8 cellular contexts compared by ENCODE assay signal in genomic region chr17:75720656-75721462, GRCh38. TPM values are rescaled to one million over a fixed set of nuclear protein-coding genes. Genes with fewer than 3 reads are reported as not detected.
A peak's percentile ranks its signal among the peaks of the same experiment; 100 is the strongest.
DNase-seq lines count a peak whose midpoint lies in the region; ATAC-seq, FAIRE-seq and TF ChIP-seq lines count a peak whose summit lies in the region.

ITGB4 (plus strand) TSS chr17:75721459; CDS start chr17:75724704, 3,245 bp downstream.

- dilution Hi-C loops in keratinocyte (cut with MboI; ENCODE audit: extremely low pct_ligation_motif_present, low sequenced_read_pairs): loop anchor here (10.0 kb wide), 1 partner anchor 46 kb away; no protein-coding TSS in a partner anchor

- H3K36me3 ChIP-seq in GM12878 (ENCODE audit: control insufficient read depth in 2 of 2, insufficient read depth in 2 of 2, low read length in 1 of 2) (no peaks in the 10 kb centered on the region), keratinocyte (ENCODE audit: control insufficient read depth in 2 of 2, extremely low read depth in 1 of 2, insufficient read depth in 2 of 2, low read length in 2 of 2) (peaks cover 20 to 41% of the 10 kb centered on the region in 2 experiments)

- 8% methylated on average over 42 of the region's 70 CpGs for WGBS in GM12878 (ENCODE audit: insufficient coverage, insufficient replicate concordance, low lambda C conversion rate, missing lambda C conversion rate)

- H2AFZ ChIP-seq in GM12878 (ENCODE audit: control insufficient read depth, low read depth, low read length) (peak within 1 kb of the TSS; percentile 58), keratinocyte (ENCODE audit: control insufficient read depth, low read length) (peak within 1 kb of the TSS; percentile 47)

- TF ChIP-seq CTCF in GM12878 (IDR thresholded peaks at IDR 0.05 in 2 of 3, conservative IDR thresholded peaks at IDR 0.05 in 1 of 3; ENCODE audit: control insufficient read depth in 2 of 3, extremely low read depth in 1 of 3, insufficient read depth in 1 of 3, low read depth in 3 of 3, low read length in 3 of 3) (0 out of 6 replicates have a peak, but pooled peaks of 1 of the 3 experiments have one; percentile 2), keratinocyte (optimal IDR thresholded peaks at IDR 0.05 in 1 of 3, IDR thresholded peaks at IDR 0.05 in 1 of 3, conservative IDR thresholded peaks at IDR 0.05 in 1 of 3; ENCODE audit: extremely low read depth in 1 of 3, insufficient read depth in 2 of 3, low read length in 3 of 3) (peak in 1 of 3 experiments; percentile 32)

- peak; percentile 49 for ATAC-seq in Right ventricle myocardium inferior
- ATAC-seq in GM12878: peak; percentile 88

- H3K4me1 ChIP-seq in GM12878 (ENCODE audit: control insufficient read depth, insufficient read depth, low read length): no peaks in the 10 kb centered on the region
- H3K4me1 ChIP-seq in keratinocyte (ENCODE audit: control insufficient read depth, extremely low read depth, insufficient read depth, low read length): peaks cover 31% of the 10 kb centered on the region

- SMC1A ChIA-PET in GM12878 (lab: Charles Lee; ENCODE audit: uncharacterized antibody, unreplicated experiment): interaction anchor here (0.6 to 0.7 kb wide), 2 partner anchors 26 to 43 kb away, joined by 3 to 4 read pairs; no protein-coding TSS in a partner anchor

- no peaks in the 10 kb centered on the region for H4K20me1 ChIP-seq in GM12878 (ENCODE audit: control insufficient read depth, insufficient read depth)
- H4K20me1 ChIP-seq in keratinocyte (ENCODE audit: control insufficient read depth, extremely low read depth, insufficient read depth, low read length): peaks cover 19% of the 10 kb centered on the region

- H3K27ac ChIP-seq in GM12878 (ENCODE audit: control insufficient read depth, insufficient read depth) (no peak within 1 kb of the TSS), keratinocyte (ENCODE audit: control insufficient read depth, insufficient read depth, low read length) (peak within 1 kb of the TSS; percentile 94)

- DNase-seq in Right ventricle myocardium inferior (ENCODE audit: missing footprints) (peak; percentile 66), cardiac septum (ENCODE audit: low spot score) (no peak), T-helper 2 cell (peak; percentile 14 to 67 (median 58)), GM12878 (ENCODE audit: low read depth, low spot score) (no peak), keratinocyte (ENCODE audit: low read depth, low spot score) (no peak), OCI-M2 (lab: John Stamatoyannopoulos, UW; ENCODE audit: unreplicated experiment) (no peak), GDM1 (lab: John Stamatoyannopoulos, UW) (no peak)
- DNase-seq in stimulated activated CD4-positive, alpha-beta T cell treated with anti-CD3 and anti-CD28 coated beads, Interleukin-15, amount 100 ng/mL, for 48 hours (ENCODE audit: low read depth in 2 of 2): peak; percentile 4 to 21

- peak within 1 kb of the TSS; percentile 82 for H3K4me2 ChIP-seq in GM12878 (ENCODE audit: control insufficient read depth, insufficient read depth)
- peak within 1 kb of the TSS; percentile 93 for H3K4me2 ChIP-seq in keratinocyte (ENCODE audit: control insufficient read depth, extremely low read depth, insufficient read depth, low read depth, low read length)

- CTCF ChIA-PET in GM12878 (lab: Yijun Ruan, JAX): interaction anchor here (1.1 to 1.4 kb wide), 2 partner anchors 10 to 32 kb away, joined by 3 to 5 read pairs; no protein-coding TSS in a partner anchor

- POLR2A ChIA-PET in GM12878 (lab: Charles Lee): no interaction called here

- RAD21 ChIA-PET in GM12878 (lab: Charles Lee; ENCODE audit: unreplicated experiment): interaction anchor here (1.1 to 2.7 kb wide), 2 partner anchors 54 to 87 kb away, joined by 3 to 6 read pairs; partner anchors contain the start of genes RECQL5, SAP30BP and SMIM5

- BruUV-seq in GM12878 (replicated peaks; lab: Mats Ljungman, UMichigan): no TSS peak

- peaks cover 0 to 1% of the 10 kb centered on the region in 2 experiments; a peak in 2 of 4 replicates for H3K27me3 ChIP-seq in GM12878 (replicated peaks in 1 of 2; ENCODE audit: control insufficient read depth in 2 of 2, insufficient read depth in 2 of 2, low read length in 1 of 2)
- H3K27me3 ChIP-seq in keratinocyte (ENCODE audit: control insufficient read depth, extremely low read depth, insufficient read depth, low read length): no peaks in the 10 kb centered on the region

- H3K4me3 ChIP-seq in GM12878: peak within 1 kb of the TSS; percentile 55; the same call in 1 of the 2 replicates
- H3K4me3 ChIP-seq in keratinocyte (ENCODE audit: control insufficient read depth in 2 of 3, extremely low read depth in 1 of 3, insufficient read depth in 2 of 3, low read depth in 1 of 3, low read length in 3 of 3): peak within 1 kb of the TSS; percentile 93 to 100 (median 100)

- H3K79me2 ChIP-seq in GM12878 (ENCODE audit: control insufficient read depth, insufficient read depth, low read length): no peaks in the 10 kb centered on the region
- H3K79me2 ChIP-seq in keratinocyte (ENCODE audit: control insufficient read depth, insufficient read depth, low read length): peaks cover 48% of the 10 kb centered on the region

- no peaks in the 10 kb centered on the region for H3K9me1 ChIP-seq in keratinocyte (ENCODE audit: control insufficient read depth, extremely low read depth, insufficient read depth, low read length)

- TF ChIP-seq POLR2A in GM12878 (IDR thresholded peaks at IDR 0.05; ENCODE audit: low read depth, low read length): no peak

- FAIRE-seq in GM12878 (lab: Jason Lieb, UNC) (no peak), keratinocyte (lab: Jason Lieb, UNC) (peak; percentile 57)

- H3K9me3 ChIP-seq in GM12878 (replicated peaks; ENCODE audit: control insufficient read depth, insufficient read depth, low read length) (no peaks in the 10 kb centered on the region), keratinocyte (ENCODE audit: control insufficient read depth, low read depth, low read length) (no peaks in the 10 kb centered on the region)

- H3K9ac ChIP-seq in GM12878 (ENCODE audit: control insufficient read depth, insufficient read depth, low read length) (peak within 1 kb of the TSS; percentile 34; the same call in 1 of the 2 replicates), keratinocyte (ENCODE audit: control insufficient read depth, extremely low read depth, insufficient read depth, low read length) (peak within 1 kb of the TSS; percentile 98)

- in situ Hi-C loops in GM12878 (cut with MboI): no loop called here

- intact Hi-C loops in Right ventricle myocardium inferior (cut with DNase I): no loop called here
- intact Hi-C loops in cardiac septum (cut with DNase I): no loop called here
- intact Hi-C loops in GM12878 (cut with micrococcal nuclease; ENCODE audit: unreplicated experiment): no loop called here

- no peak for TF ChIP-seq RAD21 in GM12878 (IDR thresholded peaks at IDR 0.05; ENCODE audit: insufficient read depth, low read depth, low read length)

- no peak for TF ChIP-seq EP300 in GM12878 (IDR thresholded peaks at IDR 0.05; ENCODE audit: borderline replicate concordance in 1 of 2, control insufficient read depth in 1 of 2, low read depth in 2 of 2, low read length in 2 of 2)

TF ChIP-seq in GM12878, 131 proteins besides CTCF, POLR2A, EP300 and RAD21 (continues in another document):
- peak; percentile 76 for TF ChIP-seq IKZF1 (conservative IDR thresholded peaks at IDR 0.05)
- TF ChIP-seq DPF2 (IDR thresholded peaks at IDR 0.05): 0 out of 2 replicates have a peak, but pooled peaks have one; percentile 35
- 0 out of 2 replicates have a peak, but pooled peaks have one; percentile 16 for TF ChIP-seq NR2F1 (conservative IDR thresholded peaks at IDR 0.05)
- TF ChIP-seq TCF3 (IDR thresholded peaks at IDR 0.05; ENCODE audit: borderline replicate concordance, insufficient read depth, low read depth, low read length): 0 out of 2 replicates have a peak, but pooled peaks have one; percentile 13
- peak; percentile 58; the same call in 1 of the 2 replicates for TF ChIP-seq LARP7 (IDR thresholded peaks at IDR 0.05)
- peak; percentile 29; the same call in 1 of the 2 replicates for TF ChIP-seq GATAD2B (conservative IDR thresholded peaks at IDR 0.05; ENCODE audit: low read depth)
- TF ChIP-seq TCF12 (IDR thresholded peaks at IDR 0.05; ENCODE audit: low read depth, low read length): 0 out of 2 replicates have a peak, but pooled peaks have one; percentile 35

RNA-seq across cellular contexts. Expression of gene ITGB4, which starts in this region (rescaled TPM):
- total RNA-seq in Right ventricle myocardium inferior: 7.5 TPM
- 5.7 TPM for total RNA-seq in cardiac septum
- 0.46 and 0.61 TPM in 2 replicates for total RNA-seq in GM12878 (2013; cell fraction: nucleolus; rRNA removed)
- total RNA-seq in GM12878 (2014; rRNA removed): 0.05 and 0.06 TPM in 2 replicates
- total RNA-seq in GM12878 (2014; rRNA removed; fragmentation: Illumina TruSeq; extraction: Trizol): 0.18 and 0.28 TPM in 2 replicates
- 1.6 and 1.9 TPM in 2 replicates for total RNA-seq in GM12878 (2021)
- 0.33 TPM for polyA plus RNA-seq in GM12878 (2011; ENCODE audit: low read depth)
- polyA plus RNA-seq in GM12878 (2011; rRNA removed): 0.20 and 0.39 TPM in 2 replicates
- polyA plus RNA-seq in GM12878 (2011; cell fraction: cytosol; rRNA removed): 0.24 and 0.27 TPM in 2 replicates
- 0.64 and 1.1 TPM in 2 replicates for polyA plus RNA-seq in GM12878 (2011; cell fraction: nucleus; rRNA removed)
- 1.3 TPM in 2 replicates for polyA plus RNA-seq in GM12878 (2012)
- polyA plus RNA-seq in GM12878 (2014; fragmentation: Illumina TruSeq; extraction: Trizol): 0.10 TPM in 1 of 2 replicates, not detected in the other
- not detected for polyA plus RNA-seq in GM12878 (2014; fragmentation: Nextera tagmentation; extraction: Ambion mirVana)
- 0.35 and 0.44 TPM in 2 replicates for polyA plus RNA-seq in GM12878 (2014; rRNA removed)
- polyA plus RNA-seq in GM12878 (2016; fragmentation: Nextera tagmentation; extraction: Ambion mirVana): under 1 TPM; 0.20 to 0.45 TPM
- 0.51 and 2.0 TPM in 2 replicates for polyA minus RNA-seq in GM12878 (2011; rRNA and poly(A)+ RNA removed)
- polyA minus RNA-seq in GM12878 (2011; cell fraction: cytosol; rRNA and poly(A)+ RNA removed): 1.9 and 2.4 TPM in 2 replicates
- polyA minus RNA-seq in GM12878 (2011; cell fraction: nucleus; rRNA and poly(A)+ RNA removed): 1.8 and 2.7 TPM in 2 replicates
- polyA plus RNA-seq in keratinocyte: 761 to 1,084 TPM (median 1,039 TPM) in 3 replicates
- polyA plus RNA-seq in keratinocyte (2011; ENCODE audit: low read depth): 357 TPM
- polyA plus RNA-seq in keratinocyte (2011; cell fraction: cytosol; rRNA removed): 399 and 802 TPM in 2 replicates
- 3,183 and 4,055 TPM in 2 replicates for polyA plus RNA-seq in keratinocyte (2011; cell fraction: nucleus; rRNA removed)
- polyA plus RNA-seq in keratinocyte (2012; ENCODE audit: low replicate concordance): 790 and 2,344 TPM in 2 replicates
- 1,878 to 7,870 TPM (median 1,919 TPM) in 3 replicates for polyA minus RNA-seq in keratinocyte
- 2,383 TPM for polyA minus RNA-seq in keratinocyte (2011; cell fraction: cytosol; rRNA and poly(A)+ RNA removed)
- polyA minus RNA-seq in keratinocyte (2011; cell fraction: nucleus; rRNA and poly(A)+ RNA removed): 4,240 and 4,449 TPM in 2 replicates

Comparison
In these comparisons a context has a peak if more than half of its experiments do, and no peak if none do; other contexts are left out.
1. RNA of gene ITGB4 (polyA plus RNA-seq): 357 to 4,055 TPM in keratinocyte; 0.10 to 1.3 TPM in GM12878; every median in the first group is over 100 times any median in the second.
2. DNase-seq: peak in Right ventricle myocardium inferior (single experiment), T-helper 2 cell (5 of 5) and stimulated activated CD4-positive, alpha-beta T cell treated with anti-CD3 and anti-CD28 coated beads, Interleukin-15, amount 100 ng/mL, for 48 hours (2 of 2); none in cardiac septum (single experiment), GM12878 (single experiment), keratinocyte (single experiment), OCI-M2 (single experiment) and GDM1 (single experiment).